19 cellular contexts compared by ENCODE assay signal in the genomic region with DNA sequence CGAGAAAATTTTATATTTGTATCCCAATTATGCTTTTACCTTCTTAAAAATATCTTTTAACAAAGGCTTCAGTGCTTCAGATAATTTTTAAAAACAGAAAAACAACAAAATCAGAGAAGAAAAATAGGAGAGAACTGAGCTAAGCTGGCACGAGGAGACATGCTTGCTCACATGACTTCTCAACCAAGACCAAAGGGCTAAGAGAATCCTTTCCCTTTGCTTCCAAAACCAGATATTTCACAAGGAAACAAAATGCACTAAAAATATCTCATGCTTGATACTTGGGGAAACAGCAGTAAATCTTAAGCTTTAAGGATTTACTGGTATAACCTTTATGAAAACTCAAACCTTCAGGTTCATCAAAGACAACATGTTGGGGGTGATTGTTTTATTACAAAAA. TPM values are rescaled to one million over a fixed set of nuclear protein-coding genes. Genes with fewer than 3 reads are reported as not detected.
DNase-seq lines count a peak whose midpoint lies in the region; ATAC-seq and TF ChIP-seq lines count a peak whose summit lies in the region.
"Had no signal": no experiment of that assay in that cellular context is flagged by ENCODE, and none has a peak within 500 bp of the region (broad histone marks: within the 10 kb centered on the region; RNA-seq: fewer than 3 reads in every experiment).

No MANE protein-coding gene starts in this region.

- POLR2A ChIA-PET in CD8-positive, alpha-beta memory T cell (lab: Charles Lee): no interaction called here
- POLR2A ChIA-PET in naive thymus-derived CD4-positive, alpha-beta T cell (lab: Charles Lee): interaction anchor here (0.7 to 1.5 kb wide), 2 partner anchors 58 to 61 kb away, joined by 3 to 6 read pairs; a partner anchor contains a TSS

- no peaks in the 10 kb centered on the region for H3K9me3 Mint-ChIP-seq in CD8-positive, alpha-beta memory T cell
- no peaks in the 10 kb centered on the region for H3K9me3 Mint-ChIP-seq in naive thymus-derived CD4-positive, alpha-beta T cell
- H3K9me3 Mint-ChIP-seq: activated naive CD4-positive, alpha-beta T cell treated with anti-CD3 and anti-CD28 coated beads, Interleukin-2, amount 50 U/mL, for 24 hours had no signal

- no peak for ATAC-seq in naive thymus-derived CD4-positive, alpha-beta T cell
- no peak for ATAC-seq in Right ventricle myocardium superior (ENCODE audit: poor library complexity)
- ATAC-seq: activated CD4-positive, CD25-positive, alpha-beta regulatory T cell treated with anti-CD3 and anti-CD28 coated beads, Interleukin-2, amount 50 U/mL, for 24 hours; K562 had no signal

- TF ChIP-seq CTCF in thyroid gland (IDR thresholded peaks at IDR 0.05): no peak
- no peak for TF ChIP-seq CTCF in esophagus squamous epithelium (IDR thresholded peaks at IDR 0.05)

- no peak overlapping the region for H3K4me3 Mint-ChIP-seq in CD8-positive, alpha-beta memory T cell
- peak overlapping the region in 1 of 10 donors; percentile 16 for H3K4me3 Mint-ChIP-seq in naive thymus-derived CD4-positive, alpha-beta T cell
- H3K4me3 Mint-ChIP-seq: activated naive CD4-positive, alpha-beta T cell treated with anti-CD3 and anti-CD28 coated beads, Interleukin-2, amount 50 U/mL, for 24 hours had no signal

- no peaks in the 10 kb centered on the region for H3K9me3 ChIP-seq in CD8-positive, alpha-beta memory T cell (ENCODE audit: low read length)
- no peaks in the 10 kb centered on the region for H3K9me3 ChIP-seq in adipocyte (ENCODE audit: control insufficient read depth, low read length)
- H3K9me3 ChIP-seq in naive thymus-derived CD4-positive, alpha-beta T cell (ENCODE audit: control insufficient read depth in 2 of 3, low read length in 3 of 3): no peaks in the 10 kb centered on the region
- no peaks in the 10 kb centered on the region for H3K9me3 ChIP-seq in thyroid gland
- H3K9me3 ChIP-seq in esophagus squamous epithelium: no peaks in the 10 kb centered on the region

- CTCF ChIA-PET in CD8-positive, alpha-beta memory T cell (lab: Charles Lee): interaction anchor here (1.1 to 10.8 kb wide), 4 partner anchors 10 to 115 kb away, joined by 3 to 200 read pairs (median 56); a partner anchor contains a TSS
- CTCF ChIA-PET in naive thymus-derived CD4-positive, alpha-beta T cell (lab: Charles Lee): interaction anchor here (1.5 to 7.0 kb wide), 5 partner anchors 60 to 141 kb away, joined by 4 to 139 read pairs (median 51); a partner anchor contains a TSS

- intact Hi-C loops in naive thymus-derived CD4-positive, alpha-beta T cell (cut with micrococcal nuclease): no loop called here
- intact Hi-C loops in thyroid gland (cut with DNase I): loop anchor here (10.0 kb wide), 1 partner anchor 60 kb away; a partner anchor contains a TSS
- intact Hi-C loops in Right ventricle myocardium superior (cut with DNase I): no loop called here
- intact Hi-C loops in posterior cingulate gyrus (cut with DNase I): no loop called here
- intact Hi-C loops in esophagus squamous epithelium (cut with DNase I): no loop called here

- no peaks in the 10 kb centered on the region for H3K27me3 Mint-ChIP-seq in CD8-positive, alpha-beta memory T cell
- no peaks in the 10 kb centered on the region for H3K27me3 Mint-ChIP-seq in naive thymus-derived CD4-positive, alpha-beta T cell
- H3K27me3 Mint-ChIP-seq: activated naive CD4-positive, alpha-beta T cell treated with anti-CD3 and anti-CD28 coated beads, Interleukin-2, amount 50 U/mL, for 24 hours had no signal

- no peak for DNase-seq in CD8-positive, alpha-beta memory T cell
- no peak for DNase-seq in adipocyte (ENCODE audit: low read depth)
- DNase-seq in naive thymus-derived CD4-positive, alpha-beta T cell: no peak
- peak in 1 of 2 donors; percentile 36 for DNase-seq in thyroid gland
- DNase-seq in Right ventricle myocardium superior: no peak
- DNase-seq in posterior cingulate gyrus: no peak
- no peak for DNase-seq in esophagus squamous epithelium (lab: John Stamatoyannopoulos, UW)
- DNase-seq: activated CD8-positive, alpha-beta memory T cell treated with anti-CD3 and anti-CD28 coated beads for 24 hours; AML-193; erythroblast; kidney glomerular epithelial cell; NCI-H2171; NCI-H526 treated with DMSO at 0.1 percent for 48 hours; occipital lobe; retina; stimulated activated CD8-positive, alpha-beta memory T cell treated with anti-CD3 and anti-CD28 coated beads, Interleukin-4, amount 100 ng/mL, for 48 hours had no signal

- H3K36me3 ChIP-seq in CD8-positive, alpha-beta memory T cell (ENCODE audit: insufficient read depth, low read length): peaks cover 18% of the 10 kb centered on the region
- H3K36me3 ChIP-seq in adipocyte (ENCODE audit: control insufficient read depth, insufficient read depth, low read length, severe bottlenecking): peaks cover 34% of the 10 kb centered on the region
- peaks cover 7 to 32% (median 23%) of the 10 kb centered on the region in 3 experiments for H3K36me3 ChIP-seq in naive thymus-derived CD4-positive, alpha-beta T cell (ENCODE audit: control insufficient read depth in 2 of 3, insufficient read depth in 3 of 3, low read length in 3 of 3)
- peaks cover 7 to 9% of the 10 kb centered on the region in 2 donors for H3K36me3 ChIP-seq in thyroid gland
- H3K36me3 ChIP-seq in esophagus squamous epithelium: peaks cover 0 to 44% (median 3%) of the 10 kb centered on the region in 3 donors

- H3K4me3 ChIP-seq in CD8-positive, alpha-beta memory T cell (ENCODE audit: low read length): no peak overlapping the region
- H3K4me3 ChIP-seq in adipocyte (ENCODE audit: low read length): no peak overlapping the region
- H3K4me3 ChIP-seq in naive thymus-derived CD4-positive, alpha-beta T cell (ENCODE audit: low read length): no peak overlapping the region
- no peak overlapping the region for H3K4me3 ChIP-seq in thyroid gland (replicated peaks in 1 of 3)
- no peak overlapping the region for H3K4me3 ChIP-seq in esophagus squamous epithelium
- H3K4me3 ChIP-seq: K562 had no signal

- no peaks in the 10 kb centered on the region for H3K27me3 ChIP-seq in CD8-positive, alpha-beta memory T cell (ENCODE audit: insufficient read depth, low read length, poor library complexity, severe bottlenecking)
- H3K27me3 ChIP-seq in adipocyte (replicated peaks; ENCODE audit: control insufficient read depth, insufficient read depth, low read length) (no peaks in the 10 kb centered on the region), thyroid gland (no peaks in the 10 kb centered on the region), esophagus squamous epithelium (no peaks in the 10 kb centered on the region)
- no peaks in the 10 kb centered on the region for H3K27me3 ChIP-seq in naive thymus-derived CD4-positive, alpha-beta T cell (ENCODE audit: control insufficient read depth in 2 of 2, insufficient read depth in 2 of 2, low read length in 2 of 2)

- H3K4me1 ChIP-seq in CD8-positive, alpha-beta memory T cell (ENCODE audit: insufficient read depth, low read length): peaks cover 43% of the 10 kb centered on the region
- peaks cover 50% of the 10 kb centered on the region for H3K4me1 ChIP-seq in adipocyte (ENCODE audit: control insufficient read depth, insufficient read depth, low read length)
- peaks cover 26 to 35% of the 10 kb centered on the region in 2 donors for H3K4me1 ChIP-seq in naive thymus-derived CD4-positive, alpha-beta T cell (ENCODE audit: control insufficient read depth in 2 of 2, insufficient read depth in 2 of 2, low read length in 2 of 2)
- peaks cover 37 to 62% of the 10 kb centered on the region in 2 donors for H3K4me1 ChIP-seq in thyroid gland
- H3K4me1 ChIP-seq in esophagus squamous epithelium: peaks cover 9 to 44% (median 18%) of the 10 kb centered on the region in 3 donors

- H3K27ac Mint-ChIP-seq in CD8-positive, alpha-beta memory T cell: peak overlapping the region; percentile 21 to 84 (median 73)
- H3K27ac Mint-ChIP-seq in naive thymus-derived CD4-positive, alpha-beta T cell: peak overlapping the region in 7 of 9 donors; percentile 57 to 88 (median 71)

- H3K4me1 Mint-ChIP-seq in CD8-positive, alpha-beta memory T cell: peaks cover 50 to 75% (median 69%) of the 10 kb centered on the region in 3 donors
- H3K4me1 Mint-ChIP-seq in naive thymus-derived CD4-positive, alpha-beta T cell: peaks cover 25 to 69% (median 50%) of the 10 kb centered on the region in 7 donors

- WGBS in thyroid gland, 2 donors: 50 to 56% methylated on average over 2 of the region's 2 CpGs
- 55 to 73% methylated on average over 2 of the region's 2 CpGs for WGBS in esophagus squamous epithelium, 2 donors

- H3K27ac ChIP-seq in CD8-positive, alpha-beta memory T cell (ENCODE audit: low read depth, low read length): no peak overlapping the region
- H3K27ac ChIP-seq in naive thymus-derived CD4-positive, alpha-beta T cell (ENCODE audit: low read depth, low read length): no peak overlapping the region
- peak overlapping the region; percentile 88 to 91 (median 89) for H3K27ac ChIP-seq in thyroid gland
- peak overlapping the region in 1 of 4 donors; percentile 40 for H3K27ac ChIP-seq in esophagus squamous epithelium

- TF ChIP-seq POLR2A in thyroid gland (IDR thresholded peaks at IDR 0.05) (no peak), esophagus squamous epithelium (IDR thresholded peaks at IDR 0.05) (no peak)

- H3K9ac ChIP-seq in adipocyte (ENCODE audit: low read length): peak overlapping the region; percentile 67

- H3K36me3 Mint-ChIP-seq in CD8-positive, alpha-beta memory T cell: peaks cover 0 to 50% (median 16%) of the 10 kb centered on the region in 3 donors
- peaks cover 0 to 32% (median 9%) of the 10 kb centered on the region in 5 donors for H3K36me3 Mint-ChIP-seq in naive thymus-derived CD4-positive, alpha-beta T cell

RNA-seq across cellular contexts. Expression of a gene that starts 58.4 kb away (rescaled TPM):
- total RNA-seq in CD8-positive, alpha-beta memory T cell: 10 to 100 TPM; 33.1 to 36.1 TPM
- polyA plus RNA-seq in CD8-positive, alpha-beta memory T cell: 32.4 TPM
- 100 to 1,000 TPM in 2 of 5 experiments, 10 to 100 TPM in 3; 34.4 to 104 (median 70.4) TPM for total RNA-seq in naive thymus-derived CD4-positive, alpha-beta T cell
- 10 to 100 TPM; 23.4 to 33.9 TPM for polyA plus RNA-seq in naive thymus-derived CD4-positive, alpha-beta T cell
- total RNA-seq in thyroid gland: 100 to 1,000 TPM in 3 of 4 donors, 10 to 100 TPM in 1; 87.8 to 147 (median 116) TPM
- 28.1 TPM for total RNA-seq in Right ventricle myocardium superior
- 10 to 100 TPM; 20.7 to 52.5 (median 27.0) TPM for total RNA-seq in esophagus squamous epithelium

Comparison
In these comparisons a context has a peak if more than half of its experiments do, and no peak if none do; other contexts are left out.
1. H3K27ac ChIP-seq: peak in thyroid gland (3 of 3); none in CD8-positive, alpha-beta memory T cell (single experiment) and naive thymus-derived CD4-positive, alpha-beta T cell (single experiment).